8 cellular contexts compared by ENCODE assay signal in the genomic region with DNA sequence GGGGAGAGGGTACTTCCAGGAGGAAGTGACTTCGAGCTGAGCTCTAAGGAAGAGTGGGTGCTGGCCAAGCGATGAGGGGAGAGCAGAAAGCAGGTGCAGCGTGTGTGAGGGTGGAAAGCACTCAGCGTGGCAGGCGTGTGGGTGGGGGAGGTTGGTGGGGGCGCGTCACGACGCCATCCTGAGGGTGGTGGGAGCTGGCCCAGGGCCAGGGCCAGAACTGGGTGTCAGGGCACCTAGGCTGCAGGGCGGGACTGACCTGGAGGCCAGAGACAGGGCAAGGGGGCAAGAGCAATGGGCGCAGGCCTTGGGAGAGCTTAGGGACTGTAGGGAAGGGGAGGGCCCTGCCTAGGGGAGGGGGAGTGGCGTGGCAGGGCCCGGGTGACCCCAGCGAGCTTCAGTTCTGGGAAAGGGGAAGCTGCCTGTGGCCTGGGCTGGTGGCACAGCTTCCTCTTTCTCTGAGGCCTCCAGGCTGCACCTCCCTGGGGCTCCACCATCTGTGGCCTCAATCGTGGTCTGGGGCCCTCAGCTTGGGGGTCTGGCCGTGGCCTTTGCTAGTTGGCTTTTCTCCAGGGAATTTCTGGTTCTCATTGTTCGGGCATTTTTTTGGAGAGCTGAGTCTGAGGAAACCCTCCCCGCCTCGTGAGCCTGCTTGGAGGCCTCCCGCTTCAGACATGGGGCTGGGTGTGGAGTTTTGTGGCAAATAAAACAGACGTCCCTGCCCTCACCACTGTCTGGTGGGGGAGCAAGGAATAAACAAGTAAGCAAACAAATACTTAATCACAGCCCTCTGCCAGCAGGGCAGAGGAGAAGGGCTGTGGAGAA. TPM values are rescaled to one million over a fixed set of nuclear protein-coding genes. Genes with fewer than 3 reads are reported as not detected.
DNase-seq lines count a peak whose midpoint lies in the region; ATAC-seq, FAIRE-seq and TF ChIP-seq lines count a peak whose summit lies in the region.

No MANE protein-coding gene starts in this region.

- no peak overlapping the region for H3K4me3 Mint-ChIP-seq in progenitor cell of endocrine pancreas (ENCODE audit: low read depth)

- DNase-seq in HCT116 (ENCODE audit: low read depth, low spot score): no peak
- peak; percentile 91 for DNase-seq in RPMI8226
- no peak for DNase-seq in progenitor cell of endocrine pancreas (ENCODE audit: low spot score, unreplicated experiment)
- DNase-seq in NCI-H2171 (lab: John Stamatoyannopoulos, UW): no peak
- DNase-seq in iPS-NIHi11 (ENCODE audit: low spot score): no peak
- no peak for DNase-seq in H54 (ENCODE audit: insufficient read length, low spot score)

- no peak overlapping the region for H3K4me3 ChIP-seq in HCT116 (replicated peaks in 1 of 2; ENCODE audit: low read depth in 1 of 2, low read length in 2 of 2)

- no peak overlapping the region for H3K4me2 ChIP-seq in HCT116 (ENCODE audit: low read length)

- no peak for FAIRE-seq in H54 (lab: Jason Lieb, UNC)

- no peak for TF ChIP-seq RAD21 in HCT116 (IDR thresholded peaks at IDR 0.05; ENCODE audit: low read depth)

- no peaks in the 10 kb centered on the region for H3K27me3 Mint-ChIP-seq in progenitor cell of endocrine pancreas

- H3K9me3 ChIP-seq in HCT116 (ENCODE audit: control insufficient read depth in 1 of 2, insufficient read depth in 1 of 2, low read depth in 1 of 2, low read length in 2 of 2): no peaks in the 10 kb centered on the region

- CTCF ChIA-PET in HCT116 (lab: Charles Lee): interaction anchor here (0.6 to 2.0 kb wide), 3 partner anchors 8 to 50 kb away, joined by 3 to 7 read pairs (median 3); no protein-coding TSS in a partner anchor

- no peaks in the 10 kb centered on the region for H3K27me3 ChIP-seq in HCT116 (ENCODE audit: insufficient read depth, low read length)

- no TSS peak for BruUV-seq in HCT116 (replicated peaks; lab: Mats Ljungman, UMichigan)

- no peak for TF ChIP-seq CTCF in HCT116 (IDR thresholded peaks at IDR 0.05 in 2 of 3, conservative IDR thresholded peaks at IDR 0.05 in 1 of 3; ENCODE audit: borderline replicate concordance in 1 of 3, insufficient read depth in 1 of 3, low read depth in 2 of 3, low read length in 2 of 3)
- TF ChIP-seq CTCF in progenitor cell of endocrine pancreas (IDR thresholded peaks at IDR 0.05; ENCODE audit: unreplicated experiment): no peak

- H3K36me3 ChIP-seq in HCT116 (ENCODE audit: control insufficient read depth in 1 of 2, insufficient read depth in 2 of 2, low read length in 2 of 2): peaks cover 0 to 3% of the 10 kb centered on the region in 2 experiments; a peak in 2 of 4 replicates

- H3K9me2 ChIP-seq in HCT116 (ENCODE audit: insufficient read depth): no peaks in the 10 kb centered on the region

- no peak overlapping the region for H2AFZ ChIP-seq in HCT116 (ENCODE audit: low read depth, low read length, poor library complexity, severe bottlenecking)

- intact Hi-C loops in HCT116 (cut with micrococcal nuclease): no loop called here

- H4K20me1 ChIP-seq in HCT116 (ENCODE audit: insufficient read depth): no peaks in the 10 kb centered on the region

- ATAC-seq in GM18498 (IDR thresholded peaks at IDR 0.05; ENCODE audit: unreplicated experiment) (peak; percentile 55), HCT116 (no peak), esophagus mucosa (peak; percentile 21)

- H3K79me2 ChIP-seq in HCT116 (ENCODE audit: insufficient read depth, low read length): peaks cover 92% of the 10 kb centered on the region

- no peak overlapping the region for H3K9ac ChIP-seq in HCT116 (ENCODE audit: low read length)

- peak overlapping the region; percentile 49 for H3K27ac Mint-ChIP-seq in progenitor cell of endocrine pancreas

- TF ChIP-seq POLR2A in HCT116 (IDR thresholded peaks at IDR 0.05; ENCODE audit: borderline replicate concordance, extremely low read depth, insufficient read depth, insufficient read length): no peak
- no peak for TF ChIP-seq POLR2A in H54 (IDR thresholded peaks at IDR 0.05; ENCODE audit: low read depth, low read length)

- H3K27ac ChIP-seq in HCT116 (ENCODE audit: low read depth, low read length): peak overlapping the region; percentile 26; the same call in 1 of the 2 replicates

- RAD21 ChIA-PET in HCT116 (lab: Charles Lee; ENCODE audit: low non-redundant PET in 1 of 2, low total read pairs in 2 of 2, uncharacterized antibody in 2 of 2, unreplicated experiment in 2 of 2): no interaction called here

- peaks cover 13% of the 10 kb centered on the region for H3K4me1 Mint-ChIP-seq in progenitor cell of endocrine pancreas (ENCODE audit: low read depth)

- POLR2A ChIA-PET in HCT116 (lab: Charles Lee): no interaction called here

- no peaks in the 10 kb centered on the region for H3K9me3 Mint-ChIP-seq in progenitor cell of endocrine pancreas (ENCODE audit: low read depth)

- H3K36me3 Mint-ChIP-seq in progenitor cell of endocrine pancreas (ENCODE audit: insufficient read depth): no peaks in the 10 kb centered on the region

- H3K4me1 ChIP-seq in HCT116 (ENCODE audit: control insufficient read depth in 1 of 2, insufficient read depth in 2 of 2, low read length in 2 of 2): peaks cover 7 to 46% of the 10 kb centered on the region in 2 experiments; a peak in 3 of 4 replicates

TF ChIP-seq in HCT116, 20 proteins besides CTCF, POLR2A, EP300 and RAD21:
- TF ChIP-seq CEBPB (IDR thresholded peaks at IDR 0.05; ENCODE audit: low read depth) (no peak), SP1 (IDR thresholded peaks at IDR 0.05; ENCODE audit: low read depth) (no peak), ZFX (IDR thresholded peaks at IDR 0.05) (no peak), JUND (IDR thresholded peaks at IDR 0.05) (no peak), CBX3 (IDR thresholded peaks at IDR 0.05; ENCODE audit: low read depth) (no peak), EZH2phosphoT487 (IDR thresholded peaks at IDR 0.05; ENCODE audit: borderline replicate concordance) (no peak), EGR1 (IDR thresholded peaks at IDR 0.05; ENCODE audit: low read depth) (no peak), ELF1 (IDR thresholded peaks at IDR 0.05; ENCODE audit: borderline replicate concordance, low read depth) (no peak)
- TF ChIP-seq, protein P1, sequence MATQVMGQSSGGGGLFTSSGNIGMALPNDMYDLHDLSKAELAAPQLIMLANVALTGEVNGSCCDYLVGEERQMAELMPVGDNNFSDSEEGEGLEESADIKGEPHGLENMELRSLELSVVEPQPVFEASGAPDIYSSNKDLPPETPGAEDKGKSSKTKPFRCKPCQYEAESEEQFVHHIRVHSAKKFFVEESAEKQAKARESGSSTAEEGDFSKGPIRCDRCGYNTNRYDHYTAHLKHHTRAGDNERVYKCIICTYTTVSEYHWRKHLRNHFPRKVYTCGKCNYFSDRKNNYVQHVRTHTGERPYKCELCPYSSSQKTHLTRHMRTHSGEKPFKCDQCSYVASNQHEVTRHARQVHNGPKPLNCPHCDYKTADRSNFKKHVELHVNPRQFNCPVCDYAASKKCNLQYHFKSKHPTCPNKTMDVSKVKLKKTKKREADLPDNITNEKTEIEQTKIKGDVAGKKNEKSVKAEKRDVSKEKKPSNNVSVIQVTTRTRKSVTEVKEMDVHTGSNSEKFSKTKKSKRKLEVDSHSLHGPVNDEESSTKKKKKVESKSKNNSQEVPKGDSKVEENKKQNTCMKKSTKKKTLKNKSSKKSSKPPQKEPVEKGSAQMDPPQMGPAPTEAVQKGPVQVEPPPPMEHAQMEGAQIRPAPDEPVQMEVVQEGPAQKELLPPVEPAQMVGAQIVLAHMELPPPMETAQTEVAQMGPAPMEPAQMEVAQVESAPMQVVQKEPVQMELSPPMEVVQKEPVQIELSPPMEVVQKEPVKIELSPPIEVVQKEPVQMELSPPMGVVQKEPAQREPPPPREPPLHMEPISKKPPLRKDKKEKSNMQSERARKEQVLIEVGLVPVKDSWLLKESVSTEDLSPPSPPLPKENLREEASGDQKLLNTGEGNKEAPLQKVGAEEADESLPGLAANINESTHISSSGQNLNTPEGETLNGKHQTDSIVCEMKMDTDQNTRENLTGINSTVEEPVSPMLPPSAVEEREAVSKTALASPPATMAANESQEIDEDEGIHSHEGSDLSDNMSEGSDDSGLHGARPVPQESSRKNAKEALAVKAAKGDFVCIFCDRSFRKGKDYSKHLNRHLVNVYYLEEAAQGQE (IDR thresholded peaks at IDR 0.05; ENCODE audit: low read depth): no peak
- TF ChIP-seq, protein P2, sequence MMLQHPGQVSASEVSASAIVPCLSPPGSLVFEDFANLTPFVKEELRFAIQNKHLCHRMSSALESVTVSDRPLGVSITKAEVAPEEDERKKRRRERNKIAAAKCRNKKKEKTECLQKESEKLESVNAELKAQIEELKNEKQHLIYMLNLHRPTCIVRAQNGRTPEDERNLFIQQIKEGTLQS (IDR thresholded peaks at IDR 0.05): no peak
- TF ChIP-seq, protein P3, sequence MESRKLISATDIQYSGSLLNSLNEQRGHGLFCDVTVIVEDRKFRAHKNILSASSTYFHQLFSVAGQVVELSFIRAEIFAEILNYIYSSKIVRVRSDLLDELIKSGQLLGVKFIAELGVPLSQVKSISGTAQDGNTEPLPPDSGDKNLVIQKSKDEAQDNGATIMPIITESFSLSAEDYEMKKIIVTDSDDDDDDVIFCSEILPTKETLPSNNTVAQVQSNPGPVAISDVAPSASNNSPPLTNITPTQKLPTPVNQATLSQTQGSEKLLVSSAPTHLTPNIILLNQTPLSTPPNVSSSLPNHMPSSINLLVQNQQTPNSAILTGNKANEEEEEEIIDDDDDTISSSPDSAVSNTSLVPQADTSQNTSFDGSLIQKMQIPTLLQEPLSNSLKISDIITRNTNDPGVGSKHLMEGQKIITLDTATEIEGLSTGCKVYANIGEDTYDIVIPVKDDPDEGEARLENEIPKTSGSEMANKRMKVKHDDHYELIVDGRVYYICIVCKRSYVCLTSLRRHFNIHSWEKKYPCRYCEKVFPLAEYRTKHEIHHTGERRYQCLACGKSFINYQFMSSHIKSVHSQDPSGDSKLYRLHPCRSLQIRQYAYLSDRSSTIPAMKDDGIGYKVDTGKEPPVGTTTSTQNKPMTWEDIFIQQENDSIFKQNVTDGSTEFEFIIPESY (IDR thresholded peaks at IDR 0.05; ENCODE audit: extremely low read depth, insufficient replicate concordance, low read length): no peak

RNA-seq across cellular contexts. Expression of a gene that starts 8.9 kb away (rescaled TPM):
- total RNA-seq in HCT116 (2021; ENCODE audit: unreplicated experiment) (13.8 TPM), esophagus mucosa (3.9 TPM), progenitor cell of endocrine pancreas (5.3 and 5.7 TPM in 2 replicates)
- polyA plus RNA-seq in HCT116 (2012): 10.3 and 13.3 TPM in 2 replicates
